ENCODE assay signal across 17 cellular contexts in the genomic region with DNA sequence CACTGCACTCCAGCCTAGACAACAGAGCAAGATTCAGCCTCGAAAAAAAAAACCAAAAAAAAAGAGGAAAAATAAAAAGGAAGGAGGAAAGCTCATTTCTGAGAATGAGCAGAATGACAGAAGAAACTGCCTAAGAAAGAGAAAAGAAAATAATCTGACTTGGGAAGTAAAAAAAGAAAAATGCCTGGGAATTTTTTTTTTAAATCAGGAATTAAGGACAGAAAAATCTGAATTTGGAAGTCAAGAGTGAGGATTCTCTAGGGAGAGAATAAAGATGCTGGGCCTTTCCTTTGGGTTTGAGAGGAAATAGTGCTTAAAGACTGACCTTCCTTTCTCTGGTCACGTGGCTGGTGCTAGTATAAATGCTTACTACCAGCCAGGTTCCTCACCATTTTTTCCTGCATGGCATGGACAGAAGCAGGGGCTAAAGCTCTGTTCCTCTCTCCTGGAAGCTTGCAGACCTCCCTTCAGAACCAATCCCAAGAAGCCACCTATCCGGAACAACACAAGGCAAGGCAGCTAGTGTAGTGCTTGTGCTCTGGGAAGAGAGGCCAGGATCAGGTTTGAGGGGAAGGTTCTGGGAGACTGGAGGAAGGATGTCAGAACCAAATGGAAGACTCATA. TPM values are rescaled to one million over a fixed set of nuclear protein-coding genes. Genes with fewer than 3 reads are reported as not detected.
DNase-seq lines count a peak whose midpoint lies in the region; ATAC-seq, FAIRE-seq and TF ChIP-seq lines count a peak whose summit lies in the region.
"Had no signal": no experiment of that assay in that cellular context is flagged by ENCODE, and none has a peak within 500 bp of the region (broad histone marks: within the 10 kb centered on the region; RNA-seq: fewer than 3 reads in every experiment).

A gene (plus strand): TSS at position 388 of the 623 bp plus-strand sequence. CDS start 1,458 bp downstream, outside the sequence.

- H3K4me2 ChIP-seq in A549 = no peak within 1 kb of the TSS
- no peak within 1 kb of the TSS for H3K4me2 ChIP-seq in K562 (ENCODE audit: insufficient read depth, low read length)

- no peak for TF ChIP-seq POLR2A in A549 (IDR thresholded peaks at IDR 0.05; ENCODE audit: low read length)
- no peak for TF ChIP-seq POLR2A in K562 (conservative IDR thresholded peaks at IDR 0.05)
- no peak for TF ChIP-seq POLR2A in GM18505 (IDR thresholded peaks at IDR 0.05; ENCODE audit: borderline replicate concordance, extremely low read depth, insufficient read depth, insufficient read length)

- no peaks in the 10 kb centered on the region for H4K20me1 ChIP-seq in K562 (replicated peaks; ENCODE audit: control insufficient read depth, insufficient read depth, low read length)

- TF ChIP-seq RAD21 in A549 (conservative IDR thresholded peaks at IDR 0.05 in 1 of 2, IDR thresholded peaks at IDR 0.05 in 1 of 2) (no peak), K562 (CRISPR knock-in tag; conservative IDR thresholded peaks at IDR 0.05 in 1 of 2, IDR thresholded peaks at IDR 0.05 in 1 of 2) (no peak)

- no peak within 1 kb of the TSS for H3K9ac ChIP-seq in K562 (ENCODE audit: insufficient read depth in 1 of 2, low read depth in 2 of 2, low read length in 2 of 2)

- no peak within 1 kb of the TSS for H3K4me3 ChIP-seq in A549
- no peak within 1 kb of the TSS for H3K4me3 ChIP-seq in Caco-2 (ENCODE audit: low read depth, low read length)
- H3K4me3 ChIP-seq in K562 = no peak within 1 kb of the TSS

- H3K79me2 ChIP-seq in K562 (ENCODE audit: control insufficient read depth, insufficient read depth, low read length) = no peaks in the 10 kb centered on the region

- in situ Hi-C loops in K562 (cut with MboI) = no loop called here

- H3K27ac Mint-ChIP-seq in Caco-2 (ENCODE audit: unreplicated experiment) = peak within 1 kb of the TSS; percentile 40
- H3K27ac Mint-ChIP-seq in naive thymus-derived CD8-positive, alpha-beta T cell = peak within 1 kb of the TSS in 7 of 10 donors; percentile 2 to 79 (median 18)
- H3K27ac Mint-ChIP-seq: brain had no signal

- TF ChIP-seq EP300 in A549 (IDR thresholded peaks at IDR 0.05) = no peak
- no peak for TF ChIP-seq EP300 in K562 (IDR thresholded peaks at IDR 0.05; ENCODE audit: low read length)

- H3K27me3 Mint-ChIP-seq in Caco-2 (ENCODE audit: insufficient read depth, unreplicated experiment) = no peaks in the 10 kb centered on the region
- peaks cover 5 to 42% (median 16%) of the 10 kb centered on the region in 5 donors for H3K27me3 Mint-ChIP-seq in naive thymus-derived CD8-positive, alpha-beta T cell

- CTCF ChIA-PET in A549 (lab: Yijun Ruan, JAX) = interaction anchor here (0.7 to 6.0 kb wide), 9 partner anchors 10 to 107 kb away, joined by 3 to 25 read pairs (median 4); no protein-coding TSS in a partner anchor
- CTCF ChIA-PET in Caco-2 (lab: Charles Lee) = no interaction called here
- CTCF ChIA-PET in K562 (lab: Yijun Ruan, JAX; ENCODE audit: low intra/inter-chr PET ratio) = no interaction called here

- peaks cover 7% of the 10 kb centered on the region for H3K4me1 Mint-ChIP-seq in Caco-2 (ENCODE audit: low read depth, unreplicated experiment)
- peaks cover 17 to 63% (median 30%) of the 10 kb centered on the region in 4 donors for H3K4me1 Mint-ChIP-seq in naive thymus-derived CD8-positive, alpha-beta T cell
- H3K4me1 Mint-ChIP-seq: brain had no signal

- H3K4me1 ChIP-seq in A549 (no peaks in the 10 kb centered on the region), Caco-2 (peaks cover 4% of the 10 kb centered on the region; the same call in 1 of the 2 replicates), K562 (replicated peaks in 1 of 2; ENCODE audit: control insufficient read depth in 2 of 2, insufficient read depth in 2 of 2, low read length in 2 of 2) (peaks cover 0 to 14% of the 10 kb centered on the region in 2 experiments; a peak in 2 of 5 replicates)

- H3K27ac ChIP-seq in A549 (no peak within 1 kb of the TSS), K562 (ENCODE audit: extremely low read depth, low read depth, low read length) (no peak within 1 kb of the TSS)

- no peaks in the 10 kb centered on the region for H3K9me3 Mint-ChIP-seq in Caco-2 (ENCODE audit: unreplicated experiment)
- no peaks in the 10 kb centered on the region for H3K9me3 Mint-ChIP-seq in naive thymus-derived CD8-positive, alpha-beta T cell

- no peaks in the 10 kb centered on the region for H3K36me3 Mint-ChIP-seq in Caco-2 (ENCODE audit: insufficient read depth, unreplicated experiment)
- H3K36me3 Mint-ChIP-seq in naive thymus-derived CD8-positive, alpha-beta T cell = peaks cover 0 to 3% (median 0%) of the 10 kb centered on the region in 3 donors
- H3K36me3 Mint-ChIP-seq: brain had no signal

- intact Hi-C loops in Caco-2 (cut with micrococcal nuclease; ENCODE audit: unreplicated experiment) = no loop called here
- intact Hi-C loops in K562 (cut with micrococcal nuclease) = no loop called here
- intact Hi-C loops in head of caudate nucleus (cut with DNase I) = no loop called here

- FAIRE-seq in A549 (lab: Jason Lieb, UNC) = peak; percentile 67
- FAIRE-seq in K562 (lab: Jason Lieb, UNC) = no peak

- no peaks in the 10 kb centered on the region for H3K9me1 ChIP-seq in K562 (ENCODE audit: control insufficient read depth, insufficient read depth, low read length)

- TF ChIP-seq CTCF in A549 (IDR thresholded peaks at IDR 0.05) (no peak), Caco-2 (IDR thresholded peaks at IDR 0.05; ENCODE audit: insufficient read depth in 1 of 2, low read depth in 1 of 2, low read length in 1 of 2, severe bottlenecking in 1 of 2, unreplicated experiment in 1 of 2) (no peak), K562 (IDR thresholded peaks at IDR 0.05 in 2 of 3, conservative IDR thresholded peaks at IDR 0.05 in 1 of 3; ENCODE audit: insufficient read depth in 2 of 3, low read depth in 1 of 3, low read length in 3 of 3) (no peak)

- no peak for ATAC-seq in A549
- ATAC-seq in K562 = no peak
- ATAC-seq in naive thymus-derived CD8-positive, alpha-beta T cell = no peak
- no peak for ATAC-seq in HG03159 (IDR thresholded peaks at IDR 0.05; ENCODE audit: unreplicated experiment)
- ATAC-seq in GM18505 (IDR thresholded peaks at IDR 0.05; ENCODE audit: unreplicated experiment) = no peak

- POLR2A ChIA-PET in A549 (lab: Yijun Ruan, JAX) = no interaction called here
- POLR2A ChIA-PET in Caco-2 (lab: Charles Lee) = no interaction called here
- POLR2A ChIA-PET in K562 (lab: Yijun Ruan, JAX) = interaction anchor here (0.6 to 0.7 kb wide), 2 partner anchors 16 to 1417 kb away, joined by 3 to 4 read pairs; no protein-coding TSS in a partner anchor
- POLR2A ChIA-PET in naive thymus-derived CD8-positive, alpha-beta T cell (lab: Charles Lee) = interaction anchor here (0.6 kb wide), 1 partner anchor 443 kb away, joined by 3 read pairs; no protein-coding TSS in a partner anchor

- WGBS in A549 (ENCODE audit: missing lambda C conversion rate) = 43% methylated on average over 3 of the region's 3 CpGs
- 29% methylated on average over 3 of the region's 3 CpGs for WGBS in K562 (ENCODE audit: insufficient coverage, low coverage, missing lambda C conversion rate)

- H3K9me3 ChIP-seq in A549 = no peaks in the 10 kb centered on the region
- no peaks in the 10 kb centered on the region for H3K9me3 ChIP-seq in Caco-2
- H3K9me3 ChIP-seq in K562 (replicated peaks; ENCODE audit: control insufficient read depth, insufficient read depth, low read depth, low read length) = no peaks in the 10 kb centered on the region

- H3K36me3 ChIP-seq in Caco-2 (ENCODE audit: control insufficient read depth, insufficient read depth, low read length) (no peaks in the 10 kb centered on the region), K562 (ENCODE audit: control insufficient read depth, insufficient read depth, low read length) (no peaks in the 10 kb centered on the region)

- no peak within 1 kb of the TSS for H3K4me3 Mint-ChIP-seq in Caco-2 (ENCODE audit: unreplicated experiment)
- H3K4me3 Mint-ChIP-seq in naive thymus-derived CD8-positive, alpha-beta T cell = peak within 1 kb of the TSS in 1 of 10 donors; percentile 16
- H3K4me3 Mint-ChIP-seq: brain had no signal

- DNase-seq in A549 (ENCODE audit: low read depth in 1 of 2, low spot score in 1 of 2) (no peak), Caco-2 (no peak), K562 (ENCODE audit: extremely low read depth in 1 of 4, low spot score in 3 of 4) (no peak), head of caudate nucleus (no peak)
- no peak for DNase-seq in naive thymus-derived CD8-positive, alpha-beta T cell
- no peak for DNase-seq in central memory CD4-positive, alpha-beta T cell
- DNase-seq: activated naive CD4-positive, alpha-beta T cell treated with Interleukin-2 at 50 U/mL for 16 hours; GOT3; MM.1S; NCI-H2029; NCI-H526 treated with DMSO at 0.1 percent for 48 hours; SW 1271 had no signal

- H2AFZ ChIP-seq in K562 (ENCODE audit: low read depth, low read length) = no peak within 1 kb of the TSS

- H3K27me3 ChIP-seq in Caco-2 (replicated peaks; ENCODE audit: control insufficient read depth, insufficient read depth, low read length) (no peaks in the 10 kb centered on the region), K562 (ENCODE audit: control insufficient read depth in 2 of 2, insufficient read depth in 2 of 2, low read length in 2 of 2) (peaks cover 43 to 68% of the 10 kb centered on the region in 2 experiments)

- BruUV-seq in Caco-2 (replicated peaks; lab: Mats Ljungman, UMichigan) (no TSS peak), K562 (replicated peaks; lab: Mats Ljungman, UMichigan) (no TSS peak)

RNA-seq across cellular contexts. Expression of the gene that starts here (rescaled TPM):
- polyA plus RNA-seq in A549 (2011; rRNA removed) = 0.24 and 0.30 TPM in 2 replicates
- polyA plus RNA-seq in A549 (2012; cell fraction: cytosol; rRNA removed) = not detected in 2 replicates
- polyA plus RNA-seq in A549 (2012; cell fraction: nucleus; rRNA removed) = not detected in 2 replicates
- polyA plus RNA-seq in A549 (2017; fragmentation: RNase III; extraction: RNeasy Plus Mini Kit Qiagen cat#74134 plus additional on column Dnase treatment) = not detected in 3 replicates
- 0.12 TPM in 1 of 2 replicates, not detected in the other for polyA minus RNA-seq in A549 (2011; rRNA and poly(A)+ RNA removed)
- not detected in 2 replicates for total RNA-seq in Caco-2 (2022)
- total RNA-seq in K562 (2011; cell fraction: chromatin; rRNA removed; ENCODE audit: low replicate concordance) = not detected in 2 replicates
- not detected in 2 replicates for total RNA-seq in K562 (2011; cell fraction: nucleolus; rRNA removed)
- total RNA-seq in K562 (2011; cell fraction: nucleoplasm; rRNA removed) = not detected in 2 replicates
- not detected in 2 replicates for total RNA-seq in K562 (2014; rRNA removed)
- total RNA-seq in K562 (2014; rRNA removed; fragmentation: Illumina TruSeq; extraction: Trizol) = not detected in 2 replicates
- total RNA-seq in K562 (2015; rRNA removed; fragmentation: Illumina TruSeq; extraction: Trizol) = not detected in 2 replicates
- total RNA-seq in K562 (2021) = not detected in 2 replicates
- not detected in 2 replicates for polyA plus RNA-seq in K562 (2011; rRNA removed)
- polyA plus RNA-seq in K562 (2011; cell fraction: cytosol; rRNA removed) = not detected in 2 replicates
- not detected in 2 replicates for polyA plus RNA-seq in K562 (2011; cell fraction: nucleus; rRNA removed)
- not detected in 2 replicates for polyA plus RNA-seq in K562 (2012)
- polyA plus RNA-seq in K562 (2014; fragmentation: Illumina TruSeq; extraction: Trizol) = not detected in 2 replicates
- not detected for polyA plus RNA-seq in K562 (2014; fragmentation: Nextera tagmentation; extraction: Ambion mirVana)
- polyA plus RNA-seq in K562 (2014; rRNA removed) = not detected in 2 replicates
- not detected in 2 replicates for polyA minus RNA-seq in K562 (2011; rRNA and poly(A)+ RNA removed)
- polyA minus RNA-seq in K562 (2011; cell fraction: cytosol; rRNA and poly(A)+ RNA removed) = not detected in 2 replicates
- not detected in 2 replicates for polyA minus RNA-seq in K562 (2011; cell fraction: nucleus; rRNA and poly(A)+ RNA removed)
- not detected for total RNA-seq in naive thymus-derived CD8-positive, alpha-beta T cell
- polyA plus RNA-seq in naive thymus-derived CD8-positive, alpha-beta T cell = not detected
- total RNA-seq: fibroblast of lung, pulmonary artery endothelial cell had no signal
- polyA plus RNA-seq: fibroblast of lung had no signal

Comparison
In these comparisons a context has a peak if more than half of its experiments do, and no peak if none do; other contexts are left out.
1. POLR2A ChIA-PET loops: an anchor here in K562 (0.6 to 0.7 kb wide) and naive thymus-derived CD8-positive, alpha-beta T cell (0.6 kb wide); none called in A549 and Caco-2.